ENCODE assay signal across 25 cellular contexts in the genomic region with DNA sequence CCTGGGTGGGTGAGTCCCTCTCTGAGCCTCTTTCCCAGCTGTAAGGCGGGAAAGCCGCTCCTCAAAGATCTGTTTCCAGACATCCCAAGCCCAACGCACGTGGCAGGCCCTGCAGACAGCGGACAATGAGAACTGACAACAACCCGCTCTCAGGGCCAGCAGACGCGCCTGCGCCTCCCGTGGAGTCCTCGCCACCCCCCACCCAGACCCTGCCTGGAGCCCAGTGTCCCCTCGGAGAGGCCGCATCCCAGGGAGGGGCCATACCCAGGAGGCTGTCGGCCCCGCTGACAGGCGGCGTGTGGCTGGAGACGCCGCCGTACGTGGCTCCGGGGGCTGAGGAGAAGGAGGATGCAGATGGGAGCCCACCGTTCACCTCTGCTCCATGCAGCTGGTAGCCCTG.
"Had no signal": no experiment of that assay in that cellular context is flagged by ENCODE, and none has a peak within 500 bp of the region (broad histone marks: within the 10 kb centered on the region; RNA-seq: fewer than 3 reads in every experiment).

No MANE protein-coding gene starts in this region.

- H3K27ac ChIP-seq: coronary artery, esophagus muscularis mucosa, foreskin keratinocyte, gastroesophageal sphincter, left ventricle myocardium inferior, lower lobe of right lung, parathyroid adenoma, prostate gland, right atrium auricular region, sigmoid colon, suprapubic skin, vagina had no signal

- H3K79me2 ChIP-seq: parathyroid adenoma had no signal

- H3K27me3 ChIP-seq: esophagus muscularis mucosa, foreskin keratinocyte, gastroesophageal sphincter, right atrium auricular region, sigmoid colon, suprapubic skin, vagina had no signal

- H3K4me1 ChIP-seq: foreskin keratinocyte, lower lobe of right lung, parathyroid adenoma, prostate gland, right atrium auricular region, suprapubic skin, vagina had no signal

- H3K9me3 ChIP-seq: esophagus muscularis mucosa, gastroesophageal sphincter, left ventricle myocardium inferior, lower lobe of right lung, prostate gland, right atrium auricular region, sigmoid colon, suprapubic skin, vagina had no signal

- ATAC-seq: foreskin keratinocyte; gastroesophageal sphincter; left colon; lower lobe of right lung; naive thymus-derived CD8-positive, alpha-beta T cell; stimulated activated effector memory CD8-positive, alpha-beta T cell treated with anti-CD3 and anti-CD28 coated beads, Interleukin-12 subunit alpha, Interleukin-12 subunit beta, amount 100 ng/mL, for 72 hours had no signal

- H3K4me3 ChIP-seq: coronary artery, esophagus muscularis mucosa, gastroesophageal sphincter, left ventricle myocardium inferior, lower lobe of right lung, prostate gland, right atrium auricular region, sigmoid colon, suprapubic skin, vagina had no signal

- H2AFZ ChIP-seq: parathyroid adenoma had no signal

- H3K9ac ChIP-seq: parathyroid adenoma had no signal

- DNase-seq: dermis blood vessel endothelial cell; effector memory CD4-positive, alpha-beta T cell; foreskin keratinocyte; glutamatergic neuron; hypothalamus; immature natural killer cell; islet precursor cell; kidney glomerular epithelial cell; left colon; left ventricle myocardium inferior; lower lobe of right lung; naive thymus-derived CD8-positive, alpha-beta T cell; stimulated activated CD4-positive, alpha-beta T cell treated with anti-CD3 and anti-CD28 coated beads, Interleukin-2, amount 100 ng/mL, for 24 hours; stimulated activated CD4-positive, alpha-beta T cell treated with anti-CD3 and anti-CD28 coated beads, Interleukin-4, amount 100 ng/mL, for 24 hours; trophoblast cell had no signal
